ENCODE assay signal across 8 cellular contexts in the genomic region with DNA sequence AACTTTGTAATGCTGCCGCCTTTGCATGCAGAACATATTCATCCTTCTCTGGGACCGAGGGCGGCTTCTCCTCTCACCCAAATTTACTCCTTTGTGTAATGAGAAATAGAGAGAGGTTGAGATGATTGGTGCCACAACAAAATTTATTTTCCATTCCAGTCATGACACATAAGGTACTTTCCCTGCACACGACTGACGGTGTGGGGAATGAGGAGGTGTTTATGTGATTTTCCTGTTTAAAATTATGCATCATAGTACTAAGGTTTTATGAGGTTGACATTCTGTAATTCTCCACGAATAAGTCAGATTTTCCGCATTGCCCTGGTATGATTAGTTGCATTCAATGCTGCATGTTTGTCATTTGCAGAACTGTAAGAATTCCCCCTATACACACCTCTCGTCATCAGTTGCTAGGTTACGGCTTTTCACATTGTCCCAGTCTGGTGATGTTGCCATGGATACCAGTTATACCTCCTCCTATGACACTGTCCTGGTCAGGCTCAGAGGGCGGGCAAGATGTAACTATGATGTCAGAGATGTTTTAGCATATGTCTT. TPM values are rescaled to one million over a fixed set of nuclear protein-coding genes. Genes with fewer than 3 reads are reported as not detected.
DNase-seq lines count a peak whose midpoint lies in the region; ATAC-seq and TF ChIP-seq lines count a peak whose summit lies in the region.

No MANE protein-coding gene starts in this region.

- DNase-seq in HFF-Myc (ENCODE audit: extremely low read depth, low read depth), result peak; percentile 22
- DNase-seq in NCI-H69 (lab: John Stamatoyannopoulos, UW), result peak; percentile 15
- DNase-seq in naive thymus-derived CD4-positive, alpha-beta T cell, result peak in 8 of 9 donors; percentile 31 to 98 (median 74)
- no peak for DNase-seq in NCI-H128 (lab: John Stamatoyannopoulos, UW; ENCODE audit: unreplicated experiment)
- no peak for DNase-seq in aorta
- no peak for DNase-seq in NCI-H2171 treated with DMSO at 0.1 percent for 48 hours (lab: John Stamatoyannopoulos, UW)

- H3K4me1 Mint-ChIP-seq in activated T-helper 17 cell treated with anti-CD3 and anti-CD28 coated beads, Interleukin-2, amount 50 U/mL, for 72 hours, result peaks cover 44% of the 10 kb centered on the region
- peaks cover 41 to 94% (median 82%) of the 10 kb centered on the region in 7 donors for H3K4me1 Mint-ChIP-seq in naive thymus-derived CD4-positive, alpha-beta T cell

- peaks cover 73 to 79% of the 10 kb centered on the region in 2 donors for H3K4me1 ChIP-seq in naive thymus-derived CD4-positive, alpha-beta T cell (ENCODE audit: control insufficient read depth in 2 of 2, insufficient read depth in 2 of 2, low read length in 2 of 2)
- H3K4me1 ChIP-seq in aorta (ENCODE audit: control insufficient read depth in 1 of 2, insufficient read depth in 2 of 2, low read length in 2 of 2), result no peaks in the 10 kb centered on the region

- no peaks in the 10 kb centered on the region for H3K27me3 ChIP-seq in naive thymus-derived CD4-positive, alpha-beta T cell (ENCODE audit: control insufficient read depth in 2 of 2, insufficient read depth in 2 of 2, low read length in 2 of 2)
- no peaks in the 10 kb centered on the region for H3K27me3 ChIP-seq in aorta (ENCODE audit: control insufficient read depth in 1 of 2, insufficient read depth in 2 of 2, low read length in 1 of 2)

- no peaks in the 10 kb centered on the region for H3K36me3 ChIP-seq in naive thymus-derived CD4-positive, alpha-beta T cell (ENCODE audit: control insufficient read depth in 2 of 3, insufficient read depth in 3 of 3, low read length in 3 of 3)
- H3K36me3 ChIP-seq in aorta (ENCODE audit: control insufficient read depth in 1 of 2, insufficient read depth in 2 of 2, low read length in 1 of 2), result no peaks in the 10 kb centered on the region

- no peak for TF ChIP-seq CTCF in HFF-Myc (IDR thresholded peaks at IDR 0.05; ENCODE audit: low read depth, low read length, missing control alignments)

- peak overlapping the region; percentile 93 for H3K27ac ChIP-seq in naive thymus-derived CD4-positive, alpha-beta T cell (ENCODE audit: low read depth, low read length)
- no peak overlapping the region for H3K27ac ChIP-seq in aorta (ENCODE audit: low read depth in 1 of 2, low read length in 2 of 2)

- peaks cover 96% of the 10 kb centered on the region for H3K36me3 Mint-ChIP-seq in activated T-helper 17 cell treated with anti-CD3 and anti-CD28 coated beads, Interleukin-2, amount 50 U/mL, for 72 hours (ENCODE audit: low read depth)
- H3K36me3 Mint-ChIP-seq in naive thymus-derived CD4-positive, alpha-beta T cell, result peaks cover 0 to 34% (median 6%) of the 10 kb centered on the region in 5 donors

- WGBS in aorta, 2 donors, result 73% methylated on average over 10 of the region's 10 CpGs

- H3K4me3 Mint-ChIP-seq in activated T-helper 17 cell treated with anti-CD3 and anti-CD28 coated beads, Interleukin-2, amount 50 U/mL, for 72 hours, result peak overlapping the region; percentile 80
- H3K4me3 Mint-ChIP-seq in naive thymus-derived CD4-positive, alpha-beta T cell, result peak overlapping the region; percentile 8 to 86 (median 74)

- no peaks in the 10 kb centered on the region for H3K27me3 Mint-ChIP-seq in activated T-helper 17 cell treated with anti-CD3 and anti-CD28 coated beads, Interleukin-2, amount 50 U/mL, for 72 hours
- no peaks in the 10 kb centered on the region for H3K27me3 Mint-ChIP-seq in naive thymus-derived CD4-positive, alpha-beta T cell

- peak overlapping the region; percentile 100 for H3K27ac Mint-ChIP-seq in activated T-helper 17 cell treated with anti-CD3 and anti-CD28 coated beads, Interleukin-2, amount 50 U/mL, for 72 hours
- peak overlapping the region; percentile 93 to 100 (median 96) for H3K27ac Mint-ChIP-seq in naive thymus-derived CD4-positive, alpha-beta T cell

- H3K9me3 ChIP-seq in naive thymus-derived CD4-positive, alpha-beta T cell (ENCODE audit: control insufficient read depth in 2 of 3, low read length in 3 of 3), result no peaks in the 10 kb centered on the region
- peaks cover 2% of the 10 kb centered on the region for H3K9me3 ChIP-seq in aorta (ENCODE audit: control insufficient read depth, low read length)

- POLR2A ChIA-PET in naive thymus-derived CD4-positive, alpha-beta T cell (lab: Charles Lee), result interaction anchor here (0.7 to 10.5 kb wide), 4 partner anchors 22 to 75 kb away, joined by 3 to 96 read pairs (median 4); partner anchors contain the start of gene BICDL1

- intact Hi-C loops in naive thymus-derived CD4-positive, alpha-beta T cell (cut with micrococcal nuclease), result loop anchor here (1.0 to 5.0 kb wide), 5 partner anchors 24 to 345 kb away; partner anchors contain the start of genes RNU4-1 (in 2 of the 2), RNU4-2 (in 2 of the 2), PRKAB1 (in 1 of the 2) and RAB35 (in 1 of the 2)
- intact Hi-C loops in aorta (cut with DNase I), result no loop called here

- CTCF ChIA-PET in naive thymus-derived CD4-positive, alpha-beta T cell (lab: Charles Lee), result no interaction called here

- H3K9me3 Mint-ChIP-seq in activated T-helper 17 cell treated with anti-CD3 and anti-CD28 coated beads, Interleukin-2, amount 50 U/mL, for 72 hours, result peaks cover 3% of the 10 kb centered on the region
- H3K9me3 Mint-ChIP-seq in naive thymus-derived CD4-positive, alpha-beta T cell, result peaks cover 0 to 7% (median 0%) of the 10 kb centered on the region in 11 donors

- peak; percentile 82 for ATAC-seq in GM18520 (IDR thresholded peaks at IDR 0.05; ENCODE audit: unreplicated experiment)
- ATAC-seq in activated T-helper 17 cell treated with anti-CD3 and anti-CD28 coated beads, Interleukin-2, amount 50 U/mL, for 72 hours (replicated peaks), result peak; percentile 75
- peak; percentile 78 for ATAC-seq in naive thymus-derived CD4-positive, alpha-beta T cell
- ATAC-seq in aorta (ENCODE audit: low FRiP score), result no peak

- H3K4me3 ChIP-seq in HFF-Myc (replicated peaks; ENCODE audit: low read depth, low read length) (no peak overlapping the region), aorta (ENCODE audit: low read length in 2 of 2) (no peak overlapping the region)
- peak overlapping the region; percentile 33 for H3K4me3 ChIP-seq in naive thymus-derived CD4-positive, alpha-beta T cell (ENCODE audit: low read length)

RNA-seq across cellular contexts. Expression of gene BICDL1, which starts 23.1 kb away (rescaled TPM):
- 10 to 100 TPM; 36.9 to 91.6 TPM for total RNA-seq in activated T-helper 17 cell treated with anti-CD3 and anti-CD28 coated beads, Interleukin-2, amount 50 U/mL, for 72 hours
- 100 to 1,000 TPM in 4 of 5 experiments, 10 to 100 TPM in 1; 75.8 to 156 (median 143) TPM for total RNA-seq in naive thymus-derived CD4-positive, alpha-beta T cell
- polyA plus RNA-seq in naive thymus-derived CD4-positive, alpha-beta T cell, result 1 to 10 TPM; 2.4 to 2.7 TPM
- total RNA-seq in aorta, result 1 to 10 TPM; 1.3 to 1.7 TPM
- 1 to 10 TPM in 1 of 2 donors, under 1 TPM in 1; 0.36 to 1.4 TPM for polyA plus RNA-seq in aorta

Comparison
In these comparisons a context has a peak if more than half of its experiments do, and no peak if none do; other contexts are left out.
1. DNase-seq: peak in HFF-Myc (single experiment), NCI-H69 (single experiment) and naive thymus-derived CD4-positive, alpha-beta T cell (8 of 9); none in NCI-H128 (single experiment), aorta (0 of 2) and NCI-H2171 treated with DMSO at 0.1 percent for 48 hours (single experiment).
2. RNA of gene BICDL1, which starts 23.1 kb away (total RNA-seq): 75.8 to 156 TPM in naive thymus-derived CD4-positive, alpha-beta T cell and 36.9 to 91.6 TPM in activated T-helper 17 cell treated with anti-CD3 and anti-CD28 coated beads, Interleukin-2, amount 50 U/mL, for 72 hours; 1.3 to 1.7 TPM in aorta; every median in the first group is over 10 times any median in the second.
3. intact Hi-C loops: an anchor here in naive thymus-derived CD4-positive, alpha-beta T cell (1.0 to 5.0 kb wide); none called in aorta.